Comparison of ENCODE assay signal across 10 cellular contexts in the genomic region with DNA sequence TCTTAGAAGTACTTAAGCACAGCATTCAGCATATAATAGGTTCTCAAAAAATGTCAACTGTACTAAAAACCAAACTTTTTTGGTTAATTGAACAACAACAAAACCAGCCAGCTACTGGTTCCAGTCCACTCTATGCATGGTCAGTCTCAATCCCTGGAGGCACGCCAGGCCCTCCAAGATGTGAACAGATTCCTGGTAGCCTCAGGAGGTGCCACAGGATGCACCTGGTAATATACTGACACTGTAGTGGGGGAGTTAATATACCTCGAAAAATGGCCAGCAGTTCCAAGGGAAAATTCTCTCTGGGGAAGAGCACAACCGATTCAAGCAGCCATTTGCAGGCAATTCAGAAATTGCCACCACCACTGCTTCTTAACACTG. TPM values are rescaled to one million over a fixed set of nuclear protein-coding genes. Genes with fewer than 3 reads are reported as not detected.
A peak's percentile ranks its signal among the peaks of the same experiment; 100 is the strongest.
DNase-seq lines count a peak whose midpoint lies in the region; ATAC-seq and TF ChIP-seq lines count a peak whose summit lies in the region.
"Had no signal": no experiment of that assay in that cellular context is flagged by ENCODE, and none has a peak within 500 bp of the region (broad histone marks: within the 10 kb centered on the region; RNA-seq: fewer than 3 reads in every experiment).

No MANE protein-coding gene starts in this region.

- H3K4me3 Mint-ChIP-seq in CD4-positive, alpha-beta T cell, result peak overlapping the region; percentile 88
- peak overlapping the region; percentile 88 for H3K4me3 Mint-ChIP-seq in central memory CD8-positive, alpha-beta T cell
- H3K4me3 Mint-ChIP-seq in natural killer cell treated with Interleukin-12 subunit alpha and Interleukin-12 subunit beta and Interleukin-15 and Interleukin-18, amount 100 ng/mL, for 72 hours, result peak overlapping the region; percentile 6
- H3K4me3 Mint-ChIP-seq in mesothelial cell of epicardium, result no peak overlapping the region

- no peaks in the 10 kb centered on the region for H3K27me3 ChIP-seq in CD4-positive, alpha-beta T cell (ENCODE audit: control insufficient read depth, insufficient read depth, low read length)

- no peaks in the 10 kb centered on the region for H3K9me3 ChIP-seq in CD4-positive, alpha-beta T cell (ENCODE audit: control insufficient read depth, low read length)

- ATAC-seq in CD4-positive, alpha-beta T cell (ENCODE audit: poor library complexity), result no peak
- no peak for ATAC-seq in central memory CD8-positive, alpha-beta T cell (replicated peaks; ENCODE audit: extremely low read depth, poor library complexity, severe bottlenecking)
- no peak for ATAC-seq in natural killer cell treated with Interleukin-12 subunit alpha and Interleukin-12 subunit beta and Interleukin-15 and Interleukin-18, amount 100 ng/mL, for 72 hours
- ATAC-seq in GM21717 (IDR thresholded peaks at IDR 0.05; ENCODE audit: unreplicated experiment), result no peak

- peaks cover 4% of the 10 kb centered on the region for H3K27me3 Mint-ChIP-seq in CD4-positive, alpha-beta T cell
- no peaks in the 10 kb centered on the region for H3K27me3 Mint-ChIP-seq in central memory CD8-positive, alpha-beta T cell
- no peaks in the 10 kb centered on the region for H3K27me3 Mint-ChIP-seq in natural killer cell treated with Interleukin-12 subunit alpha and Interleukin-12 subunit beta and Interleukin-15 and Interleukin-18, amount 100 ng/mL, for 72 hours
- peaks cover 20% of the 10 kb centered on the region for H3K27me3 Mint-ChIP-seq in mesothelial cell of epicardium (ENCODE audit: low read depth)

- POLR2A ChIA-PET in CD4-positive, alpha-beta T cell (lab: Charles Lee), result interaction anchor here (0.6 to 15.5 kb wide), 14 partner anchors 9 to 96 kb away, joined by 3 to 414 read pairs (median 5); no protein-coding TSS in a partner anchor

- TF ChIP-seq CTCF in CD4-positive, alpha-beta T cell (IDR thresholded peaks at IDR 0.05), result no peak
- no peak for TF ChIP-seq CTCF in mesothelial cell of epicardium (IDR thresholded peaks at IDR 0.05; ENCODE audit: unreplicated experiment)

- peak overlapping the region; percentile 51 for H3K27ac ChIP-seq in CD4-positive, alpha-beta T cell (ENCODE audit: low read depth, low read length)
- H3K27ac ChIP-seq: GM23248 had no signal

- H3K9me3 Mint-ChIP-seq in CD4-positive, alpha-beta T cell, result no peaks in the 10 kb centered on the region
- no peaks in the 10 kb centered on the region for H3K9me3 Mint-ChIP-seq in central memory CD8-positive, alpha-beta T cell
- no peaks in the 10 kb centered on the region for H3K9me3 Mint-ChIP-seq in natural killer cell treated with Interleukin-12 subunit alpha and Interleukin-12 subunit beta and Interleukin-15 and Interleukin-18, amount 100 ng/mL, for 72 hours
- no peaks in the 10 kb centered on the region for H3K9me3 Mint-ChIP-seq in mesothelial cell of epicardium

- H3K4me1 Mint-ChIP-seq in CD4-positive, alpha-beta T cell (ENCODE audit: low read depth), result peaks cover 83% of the 10 kb centered on the region
- H3K4me1 Mint-ChIP-seq in central memory CD8-positive, alpha-beta T cell, result peaks cover 68% of the 10 kb centered on the region
- H3K4me1 Mint-ChIP-seq in natural killer cell treated with Interleukin-12 subunit alpha and Interleukin-12 subunit beta and Interleukin-15 and Interleukin-18, amount 100 ng/mL, for 72 hours (ENCODE audit: low read depth in 2 of 2), result peaks cover 34 to 53% of the 10 kb centered on the region in 2 donors
- peaks cover 12% of the 10 kb centered on the region for H3K4me1 Mint-ChIP-seq in mesothelial cell of epicardium

- no peak for DNase-seq in CD4-positive, alpha-beta T cell
- peak; percentile 44 for DNase-seq in GF-D8 (lab: John Stamatoyannopoulos, UW)
- no peak for DNase-seq in central memory CD8-positive, alpha-beta T cell (ENCODE audit: low spot score in 2 of 2)
- DNase-seq in natural killer cell treated with Interleukin-12 subunit alpha and Interleukin-12 subunit beta and Interleukin-15 and Interleukin-18, amount 100 ng/mL, for 72 hours (ENCODE audit: low spot score), result no peak
- DNase-seq in NCI-H2171 (lab: John Stamatoyannopoulos, UW), result no peak
- DNase-seq in mesothelial cell of epicardium (ENCODE audit: low spot score in 2 of 2, unreplicated experiment in 2 of 2), result no peak
- DNase-seq: GM23248; NCI-H82; stimulated activated CD4-positive, alpha-beta T cell treated with anti-CD3 and anti-CD28 coated beads, Interleukin-4, amount 100 ng/mL, for 1 hour had no signal

- H3K36me3 Mint-ChIP-seq in CD4-positive, alpha-beta T cell (ENCODE audit: low read depth), result peaks cover 80% of the 10 kb centered on the region
- H3K36me3 Mint-ChIP-seq in central memory CD8-positive, alpha-beta T cell (ENCODE audit: insufficient read depth), result peaks cover 39% of the 10 kb centered on the region
- H3K36me3 Mint-ChIP-seq in natural killer cell treated with Interleukin-12 subunit alpha and Interleukin-12 subunit beta and Interleukin-15 and Interleukin-18, amount 100 ng/mL, for 72 hours, result peaks cover 4% of the 10 kb centered on the region
- peaks cover 7% of the 10 kb centered on the region for H3K36me3 Mint-ChIP-seq in mesothelial cell of epicardium

- H3K27ac Mint-ChIP-seq in CD4-positive, alpha-beta T cell, result peak overlapping the region; percentile 87
- peak overlapping the region; percentile 69 for H3K27ac Mint-ChIP-seq in central memory CD8-positive, alpha-beta T cell (ENCODE audit: low read depth)
- H3K27ac Mint-ChIP-seq in natural killer cell treated with Interleukin-12 subunit alpha and Interleukin-12 subunit beta and Interleukin-15 and Interleukin-18, amount 100 ng/mL, for 72 hours, result peak overlapping the region; percentile 14 to 71
- H3K27ac Mint-ChIP-seq in mesothelial cell of epicardium, result no peak overlapping the region

- intact Hi-C loops in CD4-positive, alpha-beta T cell (cut with DNase I, micrococcal nuclease), result loop anchor here in 1 of 2 experiments (5.0 kb wide), 1 partner anchor 35 kb away; no protein-coding TSS in a partner anchor

- CTCF ChIA-PET in CD4-positive, alpha-beta T cell (lab: Charles Lee), result interaction anchor here (0.5 to 1.7 kb wide), 7 partner anchors 9 to 339 kb away, joined by 3 to 5 read pairs (median 3); no protein-coding TSS in a partner anchor

RNA-seq across cellular contexts. Expression of a gene that starts 3.6 kb away (rescaled TPM):
- total RNA-seq in CD4-positive, alpha-beta T cell, result 100 to 1,000 TPM; 200 to 204 TPM
- total RNA-seq in natural killer cell treated with Interleukin-12 subunit alpha and Interleukin-12 subunit beta and Interleukin-15 and Interleukin-18, amount 100 ng/mL, for 72 hours, result 10 to 100 TPM; 23.1 to 25.0 TPM
- total RNA-seq in mesothelial cell of epicardium, result 15.0 to 16.7 TPM (median 16.7 TPM) in 3 replicates

Comparison
In these comparisons a context has a peak if more than half of its experiments do, and no peak if none do; other contexts are left out.
1. RNA of a gene that starts 3.6 kb away (total RNA-seq): 200 to 204 TPM in CD4-positive, alpha-beta T cell; 23.1 to 25.0 TPM in natural killer cell treated with Interleukin-12 subunit alpha and Interleukin-12 subunit beta and Interleukin-15 and Interleukin-18, amount 100 ng/mL, for 72 hours and 15.0 to 16.7 TPM in mesothelial cell of epicardium; every median in the first group is over 4 times any median in the second.